ENCODE assay signal across 26 cellular contexts in genomic region chr14:104992501-104992900, GRCh38. TPM values are rescaled to one million over a fixed set of nuclear protein-coding genes. Genes with fewer than 3 reads are reported as not detected.
"Had no signal": no experiment of that assay in that cellular context is flagged by ENCODE, and none has a peak within 500 bp of the region (broad histone marks: within the 10 kb centered on the region; RNA-seq: fewer than 3 reads in every experiment).

No MANE protein-coding gene starts in this region.

- H3K4me3 ChIP-seq: adrenal gland, body of pancreas, colonic mucosa, gastrocnemius medialis, hepatocyte, pancreas, prostate gland, right atrium auricular region, tibial nerve had no signal

- H3K27me3 Mint-ChIP-seq: activated CD8-positive, alpha-beta memory T cell treated with anti-CD3 and anti-CD28 coated beads, Interleukin-2, amount 10 ng/mL, durations not matched to agents 7 days and 5 days; activated naive CD8-positive, alpha-beta T cell treated with anti-CD3 and anti-CD28 coated beads for 36 hours had no signal

- H3K4me2 ChIP-seq: hepatocyte had no signal

- H3K9me3 Mint-ChIP-seq: mesothelial cell of epicardium; naive B cell; T-helper 1 cell treated with Interleukin-12 subunit alpha and Interleukin-12 subunit beta and Interleukin-4 antibody, amounts not matched to agents 30 μg/mL and 1 μg/mL, for 36 hours had no signal

- ATAC-seq: activated CD8-positive, alpha-beta memory T cell treated with anti-CD3 and anti-CD28 coated beads, Interleukin-2, amount 10 ng/mL, durations not matched to agents 7 days and 5 days; activated CD8-positive, alpha-beta T cell treated with anti-CD3 and anti-CD28 coated beads, Interleukin-2, amount 10 ng/mL, durations not matched to agents 7 days and 5 days; body of pancreas; gastrocnemius medialis; pancreas had no signal

- DNase-seq: activated CD4-positive, alpha-beta T cell treated with anti-CD3 and anti-CD28 coated beads for 1 hour; activated CD4-positive, alpha-beta T cell treated with anti-CD3 and anti-CD28 coated beads, Interleukin-2, amount 50 U/mL, for 1 hour; activated CD8-positive, alpha-beta memory T cell treated with anti-CD3 and anti-CD28 coated beads, Interleukin-2, amount 10 ng/mL, durations not matched to agents 7 days and 5 days; activated CD8-positive, alpha-beta T cell treated with anti-CD3 and anti-CD28 coated beads, Interleukin-2, amount 10 ng/mL, durations not matched to agents 7 days and 5 days; activated naive CD4-positive, alpha-beta T cell; activated naive CD8-positive, alpha-beta T cell treated with anti-CD3 and anti-CD28 coated beads for 36 hours; activated T-cell treated with anti-CD3 and anti-CD28 coated beads, Interleukin-2, amount 50 U/mL, for 48 hours; adrenal gland; aorta; body of pancreas; cerebellar nuclear complex; colonic mucosa; effector CD8-positive, alpha-beta T cell; gastrocnemius medialis; islet precursor cell; naive B cell; nucleus accumbens; stimulated activated naive CD4-positive, alpha-beta T cell treated with Interleukin-2 at 50 U/mL for 16 hours; T1000 had no signal

- H3K27ac ChIP-seq: adrenal gland, body of pancreas, colonic mucosa, gastrocnemius medialis, hepatocyte, pancreas, prostate gland, right atrium auricular region, tibial nerve had no signal

- H3K4me3 Mint-ChIP-seq: activated CD8-positive, alpha-beta memory T cell treated with anti-CD3 and anti-CD28 coated beads, Interleukin-2, amount 10 ng/mL, durations not matched to agents 7 days and 5 days; activated CD8-positive, alpha-beta T cell treated with anti-CD3 and anti-CD28 coated beads, Interleukin-2, amount 10 ng/mL, durations not matched to agents 7 days and 5 days; activated naive CD8-positive, alpha-beta T cell treated with anti-CD3 and anti-CD28 coated beads for 36 hours; mesothelial cell of epicardium; T-helper 1 cell treated with Interleukin-12 subunit alpha and Interleukin-12 subunit beta and Interleukin-4 antibody, amounts not matched to agents 30 μg/mL and 1 μg/mL, for 36 hours had no signal

- H3K36me3 ChIP-seq: colonic mucosa, gastrocnemius medialis, prostate gland had no signal

- H3K4me1 Mint-ChIP-seq: activated CD8-positive, alpha-beta memory T cell treated with anti-CD3 and anti-CD28 coated beads, Interleukin-2, amount 10 ng/mL, durations not matched to agents 7 days and 5 days; activated naive CD8-positive, alpha-beta T cell treated with anti-CD3 and anti-CD28 coated beads for 36 hours; mesothelial cell of epicardium had no signal

- H3K9me3 ChIP-seq: adrenal gland, body of pancreas, colonic mucosa, gastrocnemius medialis, pancreas, prostate gland, right atrium auricular region, tibial nerve had no signal

- H3K4me1 ChIP-seq: adrenal gland, body of pancreas, colonic mucosa, gastrocnemius medialis, pancreas, prostate gland, right atrium auricular region, tibial nerve had no signal

- H2AFZ ChIP-seq: hepatocyte had no signal

- H3K36me3 Mint-ChIP-seq: activated CD8-positive, alpha-beta memory T cell treated with anti-CD3 and anti-CD28 coated beads, Interleukin-2, amount 10 ng/mL, durations not matched to agents 7 days and 5 days; naive B cell had no signal

- H3K27ac Mint-ChIP-seq: activated CD8-positive, alpha-beta memory T cell treated with anti-CD3 and anti-CD28 coated beads, Interleukin-2, amount 10 ng/mL, durations not matched to agents 7 days and 5 days; activated naive CD8-positive, alpha-beta T cell treated with anti-CD3 and anti-CD28 coated beads for 36 hours; mesothelial cell of epicardium; T-helper 1 cell treated with Interleukin-12 subunit alpha and Interleukin-12 subunit beta and Interleukin-4 antibody, amounts not matched to agents 30 μg/mL and 1 μg/mL, for 36 hours had no signal

- H3K27me3 ChIP-seq: adrenal gland, body of pancreas, colonic mucosa, gastrocnemius medialis, hepatocyte, pancreas, right atrium auricular region, tibial nerve had no signal

RNA-seq across cellular contexts. Expression of gene AHNAK2, which starts 14.3 kb away (rescaled TPM):
- total RNA-seq: activated CD8-positive, alpha-beta memory T cell treated with anti-CD3 and anti-CD28 coated beads, Interleukin-2, amount 10 ng/mL, durations not matched to agents 7 days and 5 days; activated CD8-positive, alpha-beta T cell treated with anti-CD3 and anti-CD28 coated beads, Interleukin-2, amount 10 ng/mL, durations not matched to agents 7 days and 5 days had no signal
